Comparison of ENCODE assay signal across 8 cellular contexts in genomic region chr4:159446266-159446976, GRCh38.
DNase-seq lines count a peak whose midpoint lies in the region; ATAC-seq and TF ChIP-seq lines count a peak whose summit lies in the region.

No MANE protein-coding gene starts in this region.

- no peak overlapping the region for H3K4me3 ChIP-seq in foreskin fibroblast (ENCODE audit: low read depth in 1 of 2, low read length in 2 of 2)

- H3K36me3 Mint-ChIP-seq in osteocyte (ENCODE audit: unreplicated experiment), result no peaks in the 10 kb centered on the region

- ATAC-seq in GM19372 (IDR thresholded peaks at IDR 0.05; ENCODE audit: low read depth, unreplicated experiment), result peak; percentile 100
- peak; percentile 100 for ATAC-seq in HG03280 (IDR thresholded peaks at IDR 0.05; ENCODE audit: unreplicated experiment)

- H3K4me3 Mint-ChIP-seq in osteocyte (ENCODE audit: unreplicated experiment), result no peak overlapping the region

- H3K4me1 Mint-ChIP-seq in osteocyte (ENCODE audit: unreplicated experiment), result peaks cover 10% of the 10 kb centered on the region

- TF ChIP-seq CTCF in foreskin fibroblast (IDR thresholded peaks at IDR 0.05; ENCODE audit: low read depth, low read length) (peak; percentile 93), osteocyte (IDR thresholded peaks at IDR 0.05) (peak; percentile 93)

- no peaks in the 10 kb centered on the region for H3K27me3 Mint-ChIP-seq in osteocyte (ENCODE audit: unreplicated experiment)

- DNase-seq in DMS53 treated with DMSO at 0.1 percent for 48 hours (lab: John Stamatoyannopoulos, UW; ENCODE audit: unreplicated experiment) (peak; percentile 54), NCI-H2227 (lab: John Stamatoyannopoulos, UW; ENCODE audit: unreplicated experiment) (peak; percentile 70), foreskin fibroblast (peak; percentile 54 to 78), osteocyte (ENCODE audit: extremely low spot score, unreplicated experiment) (no peak), occipital lobe (lab: John Stamatoyannopoulos, UW) (no peak)
- peak; percentile 13 to 17 for DNase-seq in activated CD4-positive, alpha-beta T cell treated with anti-CD3 and anti-CD28 coated beads, Interleukin-2, amount 50 U/mL, for 48 hours

- no peaks in the 10 kb centered on the region for H3K9me3 Mint-ChIP-seq in osteocyte (ENCODE audit: unreplicated experiment)

- H3K27ac Mint-ChIP-seq in osteocyte (ENCODE audit: unreplicated experiment), result no peak overlapping the region

Comparison
In these comparisons a context has a peak if more than half of its experiments do, and no peak if none do; other contexts are left out.
1. DNase-seq: peak in DMS53 treated with DMSO at 0.1 percent for 48 hours (single experiment), NCI-H2227 (single experiment), activated CD4-positive, alpha-beta T cell treated with anti-CD3 and anti-CD28 coated beads, Interleukin-2, amount 50 U/mL, for 48 hours (2 of 2) and foreskin fibroblast (2 of 2); none in osteocyte (single experiment) and occipital lobe (single experiment).